ENCODE assay signal across 20 cellular contexts in the genomic region with DNA sequence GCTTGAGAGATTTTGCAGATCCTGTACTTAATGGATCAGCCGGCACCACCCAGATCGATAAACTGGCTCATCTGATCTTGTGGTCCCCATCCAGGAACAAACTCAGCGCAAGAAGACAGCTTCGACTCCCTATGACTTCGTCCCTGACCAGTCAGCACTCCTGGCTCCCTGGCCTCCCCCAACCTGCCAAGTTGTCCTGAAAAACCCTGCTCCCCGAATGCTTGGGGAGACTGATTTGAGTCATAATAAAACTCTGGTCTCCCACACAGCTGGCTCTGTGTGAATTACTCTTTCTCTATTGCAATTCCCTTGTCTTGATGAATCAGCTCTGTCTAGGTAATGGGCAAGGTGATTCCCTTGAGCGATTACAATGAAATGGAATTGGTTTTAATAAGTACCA. TPM values are rescaled to one million over a fixed set of nuclear protein-coding genes. Genes with fewer than 3 reads are reported as not detected.
DNase-seq lines count a peak whose midpoint lies in the region; ATAC-seq lines count a peak whose summit lies in the region.
"Had no signal": no experiment of that assay in that cellular context is flagged by ENCODE, and none has a peak within 500 bp of the region (broad histone marks: within the 10 kb centered on the region; RNA-seq: fewer than 3 reads in every experiment).

No MANE protein-coding gene starts in this region.

- H3K27me3 Mint-ChIP-seq in activated naive CD4-positive, alpha-beta T cell treated with anti-CD3 and anti-CD28 coated beads for 36 hours (ENCODE audit: low read depth) = no peaks in the 10 kb centered on the region
- H3K27me3 Mint-ChIP-seq in T-helper 1 cell treated with Interleukin-12 subunit alpha and Interleukin-12 subunit beta and Interleukin-4 antibody, amounts not matched to agents 30 μg/mL and 1 μg/mL, for 36 hours (ENCODE audit: low read depth) = no peaks in the 10 kb centered on the region
- H3K27me3 Mint-ChIP-seq in activated naive CD8-positive, alpha-beta T cell treated with anti-CD3 and anti-CD28 coated beads, Interleukin-2, amount 10 ng/mL, durations not matched to agents 7 days and 5 days = no peaks in the 10 kb centered on the region
- H3K27me3 Mint-ChIP-seq in stimulated activated naive B cell treated with anti-CD40 and anti-IgM and Interleukin-4, amounts not matched to agents 10 μg/mL and 1 μg/mL and 100 μg/mL, for 72 hours = no peaks in the 10 kb centered on the region
- H3K27me3 Mint-ChIP-seq: activated naive CD4-positive, alpha-beta T cell treated with anti-CD3 and anti-CD28 coated beads, Interleukin-2, amount 50 U/mL, for 24 hours had no signal

- peaks cover 6% of the 10 kb centered on the region for H3K36me3 Mint-ChIP-seq in activated naive CD4-positive, alpha-beta T cell treated with anti-CD3 and anti-CD28 coated beads for 36 hours (ENCODE audit: low read depth)
- peaks cover 36% of the 10 kb centered on the region for H3K36me3 Mint-ChIP-seq in T-helper 1 cell treated with Interleukin-12 subunit alpha and Interleukin-12 subunit beta and Interleukin-4 antibody, amounts not matched to agents 30 μg/mL and 1 μg/mL, for 36 hours (ENCODE audit: low read depth)
- peaks cover 26% of the 10 kb centered on the region for H3K36me3 Mint-ChIP-seq in activated naive CD8-positive, alpha-beta T cell treated with anti-CD3 and anti-CD28 coated beads, Interleukin-2, amount 10 ng/mL, durations not matched to agents 7 days and 5 days
- peaks cover 7 to 21% of the 10 kb centered on the region in 2 donors for H3K36me3 Mint-ChIP-seq in stimulated activated naive B cell treated with anti-CD40 and anti-IgM and Interleukin-4, amounts not matched to agents 10 μg/mL and 1 μg/mL and 100 μg/mL, for 72 hours

- intact Hi-C loops in activated naive CD4-positive, alpha-beta T cell treated with anti-CD3 and anti-CD28 coated beads for 36 hours (cut with micrococcal nuclease) = loop anchor here (10.0 kb wide), 3 partner anchors 507 to 1943 kb away; partner anchors contain the start of genes CNGA4, FHIP1B, PPFIBP2 and RPL27A

- peak overlapping the region; percentile 79 for H3K27ac Mint-ChIP-seq in activated naive CD4-positive, alpha-beta T cell treated with anti-CD3 and anti-CD28 coated beads for 36 hours
- H3K27ac Mint-ChIP-seq in T-helper 1 cell treated with Interleukin-12 subunit alpha and Interleukin-12 subunit beta and Interleukin-4 antibody, amounts not matched to agents 30 μg/mL and 1 μg/mL, for 36 hours = peak overlapping the region; percentile 64
- peak overlapping the region; percentile 69 for H3K27ac Mint-ChIP-seq in activated naive CD8-positive, alpha-beta T cell treated with anti-CD3 and anti-CD28 coated beads, Interleukin-2, amount 10 ng/mL, durations not matched to agents 7 days and 5 days
- peak overlapping the region; percentile 79 for H3K27ac Mint-ChIP-seq in stimulated activated naive B cell treated with anti-CD40 and anti-IgM and Interleukin-4, amounts not matched to agents 10 μg/mL and 1 μg/mL and 100 μg/mL, for 72 hours
- H3K27ac Mint-ChIP-seq: activated naive CD4-positive, alpha-beta T cell treated with anti-CD3 and anti-CD28 coated beads, Interleukin-2, amount 50 U/mL, for 24 hours had no signal

- H3K4me1 Mint-ChIP-seq in activated naive CD4-positive, alpha-beta T cell treated with anti-CD3 and anti-CD28 coated beads for 36 hours (ENCODE audit: low read depth) = peaks cover 55% of the 10 kb centered on the region
- peaks cover 43% of the 10 kb centered on the region for H3K4me1 Mint-ChIP-seq in T-helper 1 cell treated with Interleukin-12 subunit alpha and Interleukin-12 subunit beta and Interleukin-4 antibody, amounts not matched to agents 30 μg/mL and 1 μg/mL, for 36 hours (ENCODE audit: low read depth)
- H3K4me1 Mint-ChIP-seq in activated naive CD8-positive, alpha-beta T cell treated with anti-CD3 and anti-CD28 coated beads, Interleukin-2, amount 10 ng/mL, durations not matched to agents 7 days and 5 days = peaks cover 42% of the 10 kb centered on the region
- H3K4me1 Mint-ChIP-seq in stimulated activated naive B cell treated with anti-CD40 and anti-IgM and Interleukin-4, amounts not matched to agents 10 μg/mL and 1 μg/mL and 100 μg/mL, for 72 hours = peaks cover 41 to 51% of the 10 kb centered on the region in 2 donors
- H3K4me1 Mint-ChIP-seq: neural crest cell had no signal

- POLR2A ChIA-PET in activated naive CD8-positive, alpha-beta T cell treated with anti-CD3 and anti-CD28 coated beads, Interleukin-2, amount 10 ng/mL, durations not matched to agents 7 days and 5 days (lab: Charles Lee) = interaction anchor here (1.4 kb wide), 1 partner anchor 363 kb away, joined by 4 read pairs; no protein-coding TSS in a partner anchor

- peak; percentile 46 for DNase-seq in activated naive CD4-positive, alpha-beta T cell treated with anti-CD3 and anti-CD28 coated beads for 36 hours
- DNase-seq in activated naive CD4-positive, alpha-beta T cell (lab: John Stamatoyannopoulos, UW) = no peak
- DNase-seq in activated naive CD8-positive, alpha-beta T cell treated with anti-CD3 and anti-CD28 coated beads, Interleukin-2, amount 10 ng/mL, durations not matched to agents 7 days and 5 days = no peak
- no peak for DNase-seq in stimulated activated naive B cell treated with anti-CD40 and anti-IgM and Interleukin-4, amounts not matched to agents 10 μg/mL and 1 μg/mL and 100 μg/mL, for 72 hours
- DNase-seq in amygdala (lab: John Stamatoyannopoulos, UW) (no peak), NCI-H524 (lab: John Stamatoyannopoulos, UW) (no peak)
- DNase-seq: activated CD4-positive, CD25-positive, alpha-beta regulatory T cell treated with anti-CD3 and anti-CD28 coated beads, Interleukin-2, amount 50 U/mL, for 72 hours; cortex of kidney; foreskin melanocyte; GF-D8; left cardiac atrium; NCI-H2081 treated with DMSO at 0.1 percent for 48 hours; NCI-H526; psoas muscle; substantia nigra had no signal

- CTCF ChIA-PET in activated naive CD4-positive, alpha-beta T cell treated with anti-CD3 and anti-CD28 coated beads for 36 hours (lab: Charles Lee) = interaction anchor here (0.9 to 12.8 kb wide), 4 partner anchors 10 to 70 kb away, joined by 3 to 368 read pairs (median 5); no protein-coding TSS in a partner anchor

- ATAC-seq in activated naive CD8-positive, alpha-beta T cell treated with anti-CD3 and anti-CD28 coated beads, Interleukin-2, amount 10 ng/mL, durations not matched to agents 7 days and 5 days (ENCODE audit: low read depth) = no peak
- ATAC-seq in stimulated activated naive B cell treated with anti-CD40 and anti-IgM and Interleukin-4, amounts not matched to agents 10 μg/mL and 1 μg/mL and 100 μg/mL, for 72 hours (replicated peaks) = no peak
- ATAC-seq in HG02938 (IDR thresholded peaks at IDR 0.05; ENCODE audit: unreplicated experiment) = no peak
- ATAC-seq: left cardiac atrium, psoas muscle had no signal

- H3K9me3 Mint-ChIP-seq in activated naive CD4-positive, alpha-beta T cell treated with anti-CD3 and anti-CD28 coated beads for 36 hours = no peaks in the 10 kb centered on the region
- H3K9me3 Mint-ChIP-seq in T-helper 1 cell treated with Interleukin-12 subunit alpha and Interleukin-12 subunit beta and Interleukin-4 antibody, amounts not matched to agents 30 μg/mL and 1 μg/mL, for 36 hours = no peaks in the 10 kb centered on the region
- no peaks in the 10 kb centered on the region for H3K9me3 Mint-ChIP-seq in activated naive CD8-positive, alpha-beta T cell treated with anti-CD3 and anti-CD28 coated beads, Interleukin-2, amount 10 ng/mL, durations not matched to agents 7 days and 5 days
- H3K9me3 Mint-ChIP-seq in stimulated activated naive B cell treated with anti-CD40 and anti-IgM and Interleukin-4, amounts not matched to agents 10 μg/mL and 1 μg/mL and 100 μg/mL, for 72 hours = no peaks in the 10 kb centered on the region
- H3K9me3 Mint-ChIP-seq: activated naive CD4-positive, alpha-beta T cell treated with anti-CD3 and anti-CD28 coated beads, Interleukin-2, amount 50 U/mL, for 24 hours; neural crest cell had no signal

- no peak overlapping the region for H3K4me3 Mint-ChIP-seq in activated naive CD4-positive, alpha-beta T cell treated with anti-CD3 and anti-CD28 coated beads for 36 hours
- H3K4me3 Mint-ChIP-seq in T-helper 1 cell treated with Interleukin-12 subunit alpha and Interleukin-12 subunit beta and Interleukin-4 antibody, amounts not matched to agents 30 μg/mL and 1 μg/mL, for 36 hours = no peak overlapping the region
- H3K4me3 Mint-ChIP-seq in activated naive CD8-positive, alpha-beta T cell treated with anti-CD3 and anti-CD28 coated beads, Interleukin-2, amount 10 ng/mL, durations not matched to agents 7 days and 5 days = no peak overlapping the region
- peak overlapping the region in 1 of 2 donors; percentile 74 for H3K4me3 Mint-ChIP-seq in stimulated activated naive B cell treated with anti-CD40 and anti-IgM and Interleukin-4, amounts not matched to agents 10 μg/mL and 1 μg/mL and 100 μg/mL, for 72 hours
- H3K4me3 Mint-ChIP-seq: activated naive CD4-positive, alpha-beta T cell treated with anti-CD3 and anti-CD28 coated beads, Interleukin-2, amount 50 U/mL, for 24 hours; neural crest cell had no signal

RNA-seq across cellular contexts. Expression of gene OR2AG2, which starts 29.5 kb away (rescaled TPM):
- under 1 TPM in 1 of 2 experiments, not detected in 1; 0.05 TPM for total RNA-seq in activated naive CD4-positive, alpha-beta T cell treated with anti-CD3 and anti-CD28 coated beads for 36 hours
- total RNA-seq in activated naive CD8-positive, alpha-beta T cell treated with anti-CD3 and anti-CD28 coated beads, Interleukin-2, amount 10 ng/mL, durations not matched to agents 7 days and 5 days = not detected
- total RNA-seq: psoas muscle had no signal

RNA-seq across cellular contexts. Expression of gene OR2AG1, which starts 40.6 kb away (rescaled TPM):
- total RNA-seq in activated naive CD4-positive, alpha-beta T cell treated with anti-CD3 and anti-CD28 coated beads for 36 hours = not detected
- total RNA-seq in activated naive CD8-positive, alpha-beta T cell treated with anti-CD3 and anti-CD28 coated beads, Interleukin-2, amount 10 ng/mL, durations not matched to agents 7 days and 5 days = not detected
- total RNA-seq: left cardiac atrium, neural crest cell, psoas muscle, SK-MEL-5 had no signal

RNA-seq across cellular contexts. Expression of gene OR6A2, which starts 57.2 kb away (rescaled TPM):
- under 1 TPM in 1 of 2 experiments, not detected in 1; 0.05 TPM for total RNA-seq in activated naive CD4-positive, alpha-beta T cell treated with anti-CD3 and anti-CD28 coated beads for 36 hours
- under 1 TPM in 1 of 2 experiments, not detected in 1; 0.08 TPM for total RNA-seq in activated naive CD8-positive, alpha-beta T cell treated with anti-CD3 and anti-CD28 coated beads, Interleukin-2, amount 10 ng/mL, durations not matched to agents 7 days and 5 days
- total RNA-seq: psoas muscle had no signal

RNA-seq across cellular contexts. Expression of gene MRPL17, which starts 59.1 kb away (rescaled TPM):
- total RNA-seq in activated naive CD4-positive, alpha-beta T cell treated with anti-CD3 and anti-CD28 coated beads for 36 hours = 100 to 1,000 TPM in 1 of 2 experiments, 10 to 100 TPM in 1; 99.7 to 102 TPM
- total RNA-seq in activated naive CD8-positive, alpha-beta T cell treated with anti-CD3 and anti-CD28 coated beads, Interleukin-2, amount 10 ng/mL, durations not matched to agents 7 days and 5 days = 10 to 100 TPM; 50.9 to 51.4 TPM
